In the genomic region with DNA sequence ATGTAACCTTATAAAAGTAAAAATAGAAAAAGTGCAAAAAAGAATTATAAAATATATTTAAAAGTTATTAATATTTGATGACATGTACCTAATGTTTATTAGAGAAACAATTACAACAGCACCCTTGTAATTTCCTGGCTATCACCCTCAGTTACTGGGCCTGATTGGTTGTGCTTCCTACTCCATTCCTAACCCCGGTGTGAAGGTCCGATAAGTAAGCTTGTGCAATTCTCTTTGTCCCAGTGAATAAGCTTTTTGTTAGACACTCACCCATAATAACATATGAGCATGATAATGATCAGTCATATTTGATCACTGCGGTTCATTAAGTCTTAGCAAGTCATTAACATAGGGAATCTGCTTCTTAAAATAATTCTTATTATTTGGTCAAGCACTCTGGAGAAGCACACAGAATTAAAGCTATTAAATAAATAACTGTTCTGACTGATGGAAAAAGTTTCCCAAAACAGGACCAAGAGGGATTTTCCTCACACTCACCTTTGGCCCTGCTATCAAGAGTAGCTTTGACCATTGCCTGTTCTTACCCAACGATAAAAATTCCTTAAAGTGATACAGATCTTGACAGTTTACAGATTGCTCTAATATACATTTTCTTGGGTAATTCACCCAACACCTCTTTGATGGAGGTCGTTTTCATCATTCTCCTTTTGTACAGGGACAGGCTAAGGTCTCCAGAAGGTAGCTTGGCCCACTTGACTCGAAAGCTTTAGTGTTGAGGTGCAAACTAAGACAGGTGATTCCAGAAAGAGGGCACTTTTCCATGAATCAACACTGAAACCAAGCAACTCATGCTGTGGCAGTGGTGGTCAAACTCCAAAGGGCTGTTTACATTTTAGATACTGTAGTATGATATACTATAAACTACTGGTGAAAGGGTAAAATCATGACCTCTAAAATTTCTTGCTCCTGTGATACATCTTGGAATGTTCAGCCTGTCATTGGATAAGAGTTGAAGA, we compare ENCODE assay signal across 30 cellular contexts.
"Had no signal": no experiment of that assay in that cellular context is flagged by ENCODE, and none has a peak within 500 bp of the region (broad histone marks: within the 10 kb centered on the region; RNA-seq: fewer than 3 reads in every experiment).

No MANE protein-coding gene starts in this region.

- H3K36me3 Mint-ChIP-seq: mesothelial cell of epicardium; naive B cell; stimulated activated memory B cell treated with anti-CD40 and anti-IgM and Interleukin-4, amounts not matched to agents 10 μg/mL and 1 μg/mL and 100 μg/mL, for 72 hours had no signal

- H3K4me1 ChIP-seq: body of pancreas, gastrocnemius medialis, left ventricle myocardium inferior, prostate gland, tibial nerve had no signal

- ATAC-seq: activated CD4-positive, CD25-positive, alpha-beta regulatory T cell treated with anti-CD3 and anti-CD28 coated beads, Interleukin-2, amount 50 U/mL, for 24 hours; activated CD8-positive, alpha-beta T cell treated with anti-CD3 and anti-CD28 coated beads for 36 hours; activated T-cell treated with anti-CD3 and anti-CD28 coated beads, Interleukin-2, amount 50 U/mL, for 4 hours; body of pancreas; gastrocnemius medialis; sciatic nerve; stimulated activated memory B cell treated with anti-CD40 and anti-IgM and Interleukin-4, amounts not matched to agents 10 μg/mL and 1 μg/mL and 100 μg/mL, for 72 hours had no signal

- H3K9me3 Mint-ChIP-seq: activated naive CD4-positive, alpha-beta T cell treated with anti-CD3 and anti-CD28 coated beads, Interleukin-2, amount 50 U/mL, for 24 hours; activated T-cell treated with anti-CD3 and anti-CD28 coated beads, Interleukin-2, amount 50 U/mL, for 4 hours; naive B cell; stimulated activated memory B cell treated with anti-CD40 and anti-IgM and Interleukin-4, amounts not matched to agents 10 μg/mL and 1 μg/mL and 100 μg/mL, for 72 hours; T-helper 1 cell treated with Interleukin-12 subunit alpha and Interleukin-12 subunit beta and Interleukin-4 antibody, amounts not matched to agents 30 μg/mL and 1 μg/mL, for 36 hours had no signal

- H3K27me3 Mint-ChIP-seq: activated CD4-positive, alpha-beta T cell treated with anti-CD3 and anti-CD28 coated beads, Interleukin-2, amount 10 ng/mL, durations not matched to agents 7 days and 5 days; activated CD8-positive, alpha-beta T cell treated with anti-CD3 and anti-CD28 coated beads for 36 hours; activated naive CD4-positive, alpha-beta T cell treated with anti-CD3 and anti-CD28 coated beads, Interleukin-2, amount 50 U/mL, for 24 hours; naive B cell; stimulated activated memory B cell treated with anti-CD40 and anti-IgM and Interleukin-4, amounts not matched to agents 10 μg/mL and 1 μg/mL and 100 μg/mL, for 72 hours had no signal

- H3K27me3 ChIP-seq: body of pancreas, dorsolateral prefrontal cortex, gastrocnemius medialis, neutrophil, tibial nerve had no signal

- H3K27ac ChIP-seq: body of pancreas, coronary artery, dorsolateral prefrontal cortex, gastrocnemius medialis, left ventricle myocardium inferior, neutrophil, prostate gland, skin epidermis, tibial nerve, WERI-Rb-1 had no signal

- H3K27ac Mint-ChIP-seq: activated CD4-positive, alpha-beta T cell treated with anti-CD3 and anti-CD28 coated beads, Interleukin-2, amount 10 ng/mL, durations not matched to agents 7 days and 5 days; activated CD8-positive, alpha-beta T cell treated with anti-CD3 and anti-CD28 coated beads for 36 hours; activated naive CD4-positive, alpha-beta T cell treated with anti-CD3 and anti-CD28 coated beads, Interleukin-2, amount 50 U/mL, for 24 hours; activated T-helper 2 cell treated with anti-CD3 and anti-CD28 coated beads, Interferon-gamma antibody, Interleukin-2, Interleukin-4, amounts not matched to agents 10 μg/mL and 5 μg/mL and 100 μg/mL, durations not matched to agents 14 hours and 24 hours and 36 hours; mesothelial cell of epicardium; nephron progenitor cell; stimulated activated memory B cell treated with anti-CD40 and anti-IgM and Interleukin-4, amounts not matched to agents 10 μg/mL and 1 μg/mL and 100 μg/mL, for 72 hours; T-helper 1 cell treated with Interleukin-12 subunit alpha and Interleukin-12 subunit beta and Interleukin-4 antibody, amounts not matched to agents 30 μg/mL and 1 μg/mL, for 36 hours had no signal

- H3K36me3 ChIP-seq: gastrocnemius medialis, left ventricle myocardium inferior, neutrophil, prostate gland, tibial nerve, WERI-Rb-1 had no signal

- H3K9me3 ChIP-seq: body of pancreas, gastrocnemius medialis, left ventricle myocardium inferior, neutrophil, prostate gland, tibial nerve had no signal

- DNase-seq: activated CD4-positive, alpha-beta T cell treated with anti-CD3 and anti-CD28 coated beads, Interleukin-2, amount 10 ng/mL, durations not matched to agents 7 days and 5 days; activated CD8-positive, alpha-beta T cell treated with anti-CD3 and anti-CD28 coated beads for 36 hours; activated T-cell treated with anti-CD3 and anti-CD28 coated beads, Interleukin-2, amount 50 U/mL, for 4 hours; body of pancreas; dorsolateral prefrontal cortex; effector memory CD4-positive, alpha-beta T cell; gastrocnemius medialis; glutamatergic neuron; islet precursor cell; left ventricle myocardium inferior; naive B cell; nephron progenitor cell; retina; stimulated activated CD4-positive, alpha-beta T cell treated with anti-CD3 and anti-CD28 coated beads, Interleukin-4, amount 100 ng/mL, for 4 hours; stimulated activated CD8-positive, alpha-beta memory T cell treated with anti-CD3 and anti-CD28 coated beads, Interleukin-4, amount 100 ng/mL, for 48 hours; T-helper 9 cell; WERI-Rb-1 had no signal

- H3K4me3 ChIP-seq: body of pancreas, coronary artery, dorsolateral prefrontal cortex, gastrocnemius medialis, left ventricle myocardium inferior, lung, prostate gland, skin epidermis, tibial nerve had no signal

- H3K4me1 Mint-ChIP-seq: naive B cell; stimulated activated memory B cell treated with anti-CD40 and anti-IgM and Interleukin-4, amounts not matched to agents 10 μg/mL and 1 μg/mL and 100 μg/mL, for 72 hours had no signal

- H3K4me3 Mint-ChIP-seq: activated CD4-positive, alpha-beta T cell treated with anti-CD3 and anti-CD28 coated beads, Interleukin-2, amount 10 ng/mL, durations not matched to agents 7 days and 5 days; activated CD8-positive, alpha-beta T cell treated with anti-CD3 and anti-CD28 coated beads for 36 hours; activated naive CD4-positive, alpha-beta T cell treated with anti-CD3 and anti-CD28 coated beads, Interleukin-2, amount 50 U/mL, for 24 hours; activated T-cell treated with anti-CD3 and anti-CD28 coated beads, Interleukin-2, amount 50 U/mL, for 4 hours; mesothelial cell of epicardium; naive B cell; nephron progenitor cell; stimulated activated memory B cell treated with anti-CD40 and anti-IgM and Interleukin-4, amounts not matched to agents 10 μg/mL and 1 μg/mL and 100 μg/mL, for 72 hours; T-helper 1 cell treated with Interleukin-12 subunit alpha and Interleukin-12 subunit beta and Interleukin-4 antibody, amounts not matched to agents 30 μg/mL and 1 μg/mL, for 36 hours had no signal
